In the genomic region with DNA sequence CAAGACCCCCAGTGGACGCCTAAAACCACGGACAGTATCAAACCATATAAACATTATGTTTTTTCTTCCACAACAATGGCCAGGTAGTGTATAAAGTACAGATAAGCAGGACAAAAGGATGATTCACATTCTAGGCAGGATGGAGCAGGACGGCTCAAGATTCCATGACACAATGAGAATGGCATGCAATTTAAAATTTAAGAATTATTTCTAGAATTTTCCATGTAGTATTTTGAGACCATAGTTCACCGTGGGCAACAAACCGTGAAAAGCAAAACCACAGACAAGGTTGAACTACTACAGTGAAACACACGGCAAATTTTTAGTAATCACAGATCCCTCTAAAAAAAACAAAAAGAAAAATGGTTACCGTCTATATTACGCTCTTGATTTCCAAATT, we compare ENCODE assay signal across 12 cellular contexts. TPM values are rescaled to one million over a fixed set of nuclear protein-coding genes. Genes with fewer than 3 reads are reported as not detected.
DNase-seq lines count a peak whose midpoint lies in the region; ATAC-seq and TF ChIP-seq lines count a peak whose summit lies in the region.
"Had no signal": no experiment of that assay in that cellular context is flagged by ENCODE, and none has a peak within 500 bp of the region (broad histone marks: within the 10 kb centered on the region; RNA-seq: fewer than 3 reads in every experiment).

No MANE protein-coding gene starts in this region.

- H3K4me2 ChIP-seq in trophoblast cell (ENCODE audit: low read length) = no peak overlapping the region

- no peak overlapping the region for H4K8ac ChIP-seq in trophoblast cell (ENCODE audit: low read depth, low read length)

- H3K18ac ChIP-seq in trophoblast cell (ENCODE audit: low read length) = no peak overlapping the region

- peak; percentile 91 for ATAC-seq in RWPE2 (ENCODE audit: low read depth)
- no peak for ATAC-seq in HG03025 (IDR thresholded peaks at IDR 0.05; ENCODE audit: low FRiP score, unreplicated experiment)
- ATAC-seq: stimulated activated naive CD8-positive, alpha-beta T cell treated with anti-CD3 and anti-CD28 coated beads, Interleukin-15, amount 100 ng/mL, for 72 hours had no signal

- in situ Hi-C loops in transverse colon (cut with MboI; ENCODE audit: low pct_ligation_motif_present in 1 of 4, low pct_unique_long_range_greater_than_20kb in 1 of 4, low sequenced_read_pairs in 3 of 4) = loop anchor here (10.0 to 25.0 kb wide), 5 partner anchors 142 to 430 kb away; partner anchors contain the start of genes ALG8 (in 2 of the 4) and GAB2 (in 2 of the 4)

- peaks cover 1% of the 10 kb centered on the region for H3K79me1 ChIP-seq in trophoblast cell (ENCODE audit: low read length)

- peaks cover 1% of the 10 kb centered on the region for H3K79me2 ChIP-seq in trophoblast cell (ENCODE audit: control insufficient read depth, insufficient read depth, low read length, poor library complexity)

- H3K27me3 ChIP-seq in RWPE2 (ENCODE audit: insufficient read depth, poor library complexity, severe bottlenecking) (no peaks in the 10 kb centered on the region), trophoblast cell (ENCODE audit: insufficient read depth, low read length) (no peaks in the 10 kb centered on the region), transverse colon (no peaks in the 10 kb centered on the region)

- no peak overlapping the region for H2AK5ac ChIP-seq in trophoblast cell (ENCODE audit: low read length)

- no peak overlapping the region for H2BK5ac ChIP-seq in trophoblast cell (ENCODE audit: low read depth, low read length, poor library complexity)

- H3K23ac ChIP-seq in trophoblast cell (ENCODE audit: low read length) = no peak overlapping the region

- H3K4me1 ChIP-seq in RWPE2 (ENCODE audit: insufficient read depth, poor library complexity, severe bottlenecking) = peaks cover 22% of the 10 kb centered on the region
- peaks cover under 1% of the 10 kb centered on the region in 2 experiments for H3K4me1 ChIP-seq in trophoblast cell (ENCODE audit: control insufficient read depth in 1 of 2, insufficient read depth in 2 of 2, low read length in 2 of 2)
- peaks cover 0 to 14% (median 5%) of the 10 kb centered on the region in 4 donors for H3K4me1 ChIP-seq in transverse colon

- no peak overlapping the region for H2AFZ ChIP-seq in trophoblast cell (ENCODE audit: insufficient read depth, low read length, poor library complexity)

- DNase-seq in ELR (ENCODE audit: low read depth) (peak; percentile 66), RWPE2 (ENCODE audit: low spot score) (no peak), epithelial cell of esophagus (ENCODE audit: low read depth) (peak; percentile 74), trophoblast cell (peak in 1 of 2 donors; percentile 56), transverse colon (no peak)
- no peak for DNase-seq in activated CD4-positive, alpha-beta T cell treated with anti-CD3 and anti-CD28 coated beads for 48 hours
- no peak for DNase-seq in stimulated activated CD4-positive, alpha-beta T cell treated with anti-CD3 and anti-CD28 coated beads, Interleukin-2, amount 100 ng/mL, for 24 hours
- DNase-seq: activated T-cell treated with anti-CD3 and anti-CD28 coated beads, Interleukin-2, amount 50 U/mL, for 48 hours; aorta; NCI-H2081 treated with DMSO at 0.1 percent for 48 hours; stimulated activated naive CD8-positive, alpha-beta T cell treated with anti-CD3 and anti-CD28 coated beads, Interleukin-15, amount 100 ng/mL, for 72 hours had no signal

- no peaks in the 10 kb centered on the region for H3K9me3 ChIP-seq in RWPE2 (ENCODE audit: severe bottlenecking)
- H3K9me3 ChIP-seq in trophoblast cell (ENCODE audit: insufficient read depth, low read depth, low read length) = no peaks in the 10 kb centered on the region
- H3K9me3 ChIP-seq in transverse colon = no peaks in the 10 kb centered on the region

- H4K12ac ChIP-seq in trophoblast cell (ENCODE audit: low read depth, low read length) = no peak overlapping the region

- TF ChIP-seq CTCF in RWPE2 (IDR thresholded peaks at IDR 0.05; ENCODE audit: poor library complexity, severe bottlenecking) (no peak), epithelial cell of esophagus (IDR thresholded peaks at IDR 0.05; ENCODE audit: insufficient read depth, low read depth, low read length, missing control alignments) (no peak), transverse colon (IDR thresholded peaks at IDR 0.05) (no peak)

- H3K4me3 ChIP-seq in RWPE2 (ENCODE audit: severe bottlenecking) (no peak overlapping the region), epithelial cell of esophagus (ENCODE audit: low read length) (no peak overlapping the region), trophoblast cell (ENCODE audit: low read depth, low read length) (no peak overlapping the region), transverse colon (no peak overlapping the region)

- no peak overlapping the region for H3K14ac ChIP-seq in trophoblast cell (ENCODE audit: low read length)

- H3K9ac ChIP-seq in trophoblast cell (ENCODE audit: low read length) = no peak overlapping the region

- H2BK12ac ChIP-seq in trophoblast cell (ENCODE audit: low read length) = no peak overlapping the region

- intact Hi-C loops in transverse colon (cut with DNase I; ENCODE audit: low total_unique reads) = no loop called here

- H3K4ac ChIP-seq in trophoblast cell (ENCODE audit: low read depth, low read length) = no peak overlapping the region

- H4K91ac ChIP-seq in trophoblast cell (ENCODE audit: low read depth, low read length) = peak overlapping the region; percentile 37

- no peak for TF ChIP-seq EP300 in transverse colon (IDR thresholded peaks at IDR 0.05; ENCODE audit: low read depth)

- WGBS in trophoblast cell (ENCODE audit: extremely low coverage, insufficient coverage, insufficient read length) = no CpG with 5 or more reads among the region's 8 CpGs
- 71 to 73% methylated on average over 8 of the region's 8 CpGs for WGBS in transverse colon (ENCODE audit: low coverage in 1 of 2), 2 donors

- H3K27ac ChIP-seq in RWPE2 (ENCODE audit: poor library complexity, severe bottlenecking) (peak overlapping the region; percentile 45), trophoblast cell (ENCODE audit: low read depth, low read length) (no peak overlapping the region), transverse colon (no peak overlapping the region)

- H3K36me3 ChIP-seq in RWPE2 (ENCODE audit: low read depth) (peaks cover 73% of the 10 kb centered on the region), trophoblast cell (ENCODE audit: control insufficient read depth in 1 of 2, insufficient read depth in 2 of 2, low read length in 2 of 2) (peaks cover 8 to 12% of the 10 kb centered on the region in 2 experiments), transverse colon (peaks cover 0 to 10% (median 0%) of the 10 kb centered on the region in 4 donors)

- no peak overlapping the region for H2BK120ac ChIP-seq in trophoblast cell (ENCODE audit: insufficient read depth, low read length, poor library complexity)

- no peak for TF ChIP-seq POLR2A in transverse colon (IDR thresholded peaks at IDR 0.05)

RNA-seq across cellular contexts. Expression of gene NARS2, which starts 7.5 kb away (rescaled TPM):
- 19.8 and 20.8 TPM in 2 replicates for polyA plus RNA-seq in trophoblast cell (2013)
- 10 to 100 TPM in 2 of 4 donors, 1 to 10 TPM in 2; 6.4 to 15.1 (median 10.4) TPM for total RNA-seq in transverse colon

Comparison
In these comparisons a context has a peak if more than half of its experiments do, and no peak if none do; other contexts are left out.
1. DNase-seq: peak in ELR (single experiment) and epithelial cell of esophagus (single experiment); none in RWPE2 (single experiment), activated CD4-positive, alpha-beta T cell treated with anti-CD3 and anti-CD28 coated beads for 48 hours (single experiment), transverse colon (single experiment) and stimulated activated CD4-positive, alpha-beta T cell treated with anti-CD3 and anti-CD28 coated beads, Interleukin-2, amount 100 ng/mL, for 24 hours (0 of 2).